ENCODE assay signal across 15 cellular contexts in the genomic region with DNA sequence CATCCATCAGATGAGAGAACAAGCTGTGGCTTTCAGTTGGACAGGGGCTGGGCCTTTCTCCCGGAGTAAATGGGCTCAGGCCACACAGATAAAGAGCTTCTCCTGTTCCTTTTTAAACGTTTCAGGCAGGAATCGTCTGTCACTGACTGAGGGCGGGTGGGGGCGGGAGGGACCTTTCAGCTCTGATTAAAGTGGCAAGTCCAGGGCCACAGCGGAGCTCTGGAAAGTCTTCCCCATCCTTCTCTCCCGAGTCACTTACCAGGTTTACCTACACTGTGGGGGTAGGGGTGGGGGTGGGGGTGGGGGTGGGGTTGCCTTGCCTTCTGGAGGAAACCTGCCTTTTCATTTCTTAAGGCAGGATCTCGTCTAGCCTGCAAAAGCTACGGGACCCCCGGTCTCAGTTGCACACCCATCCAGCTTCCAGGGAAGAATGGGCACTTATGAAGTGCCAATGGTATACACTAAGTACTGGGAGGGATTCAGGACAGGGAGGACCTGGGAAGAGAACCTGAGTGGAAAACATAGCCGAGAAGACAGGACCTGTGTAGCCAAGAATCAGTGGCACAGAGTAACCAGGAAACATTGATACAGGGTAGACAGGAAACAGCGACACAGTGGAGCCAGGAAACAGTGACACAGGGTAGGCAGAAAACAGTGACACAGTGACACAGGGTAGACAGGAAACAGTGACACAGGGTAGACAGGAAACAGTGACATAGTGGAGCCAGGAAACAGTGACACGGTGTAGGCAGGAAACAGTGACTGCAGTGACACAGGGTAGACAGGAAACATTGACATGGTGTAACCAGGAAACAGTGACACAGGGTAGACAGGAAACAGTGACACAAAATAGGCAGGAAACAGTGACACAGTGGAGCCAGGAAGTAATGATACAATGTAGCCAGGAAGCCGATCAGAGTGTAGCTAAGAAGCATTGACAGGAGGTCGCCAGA.
DNase-seq lines count a peak whose midpoint lies in the region; TF ChIP-seq lines count a peak whose summit lies in the region.
"Had no signal": no experiment of that assay in that cellular context is flagged by ENCODE, and none has a peak within 500 bp of the region (broad histone marks: within the 10 kb centered on the region; RNA-seq: fewer than 3 reads in every experiment).

No MANE protein-coding gene starts in this region.

- H3K27me3 Mint-ChIP-seq in IgD-negative memory B cell (peaks cover 1% of the 10 kb centered on the region), neural crest cell (ENCODE audit: low read depth) (peaks cover 26% of the 10 kb centered on the region)

- no peak for TF ChIP-seq POLR2A in vagina (IDR thresholded peaks at IDR 0.05)

- no peak overlapping the region for H3K4me3 ChIP-seq in vagina
- H3K4me3 ChIP-seq: colonic mucosa had no signal

- H3K36me3 ChIP-seq in vagina = no peaks in the 10 kb centered on the region
- H3K36me3 ChIP-seq: colonic mucosa had no signal

- DNase-seq in DMS153 (lab: John Stamatoyannopoulos, UW) (peak; percentile 38), DMS153 treated with DMSO at 0.1 percent for 48 hours (lab: John Stamatoyannopoulos, UW; ENCODE audit: unreplicated experiment) (no peak), astrocyte of the hippocampus (ENCODE audit: low read depth, low spot score) (peak; percentile 48), neural crest cell (ENCODE audit: low read depth, low spot score) (no peak), ureter (ENCODE audit: low spot score) (no peak), NCI-H128 (lab: John Stamatoyannopoulos, UW; ENCODE audit: unreplicated experiment) (no peak), vagina (ENCODE audit: extremely low spot score in 2 of 2) (no peak)
- DNase-seq: colonic mucosa; foreskin keratinocyte; NCI-H1105; NCI-H774; SK-N-SH; stimulated activated CD8-positive, alpha-beta memory T cell treated with anti-CD3 and anti-CD28 coated beads, Interleukin-4, amount 100 ng/mL, for 48 hours had no signal

- intact Hi-C loops in vagina (cut with DNase I) = loop anchor here (10.0 kb wide), 1 partner anchor 241 kb away; no protein-coding TSS in a partner anchor

- no peak for TF ChIP-seq CTCF in neural crest cell (conservative IDR thresholded peaks at IDR 0.05)
- TF ChIP-seq CTCF in vagina (IDR thresholded peaks at IDR 0.05) = no peak

- H3K9me3 ChIP-seq in vagina = no peaks in the 10 kb centered on the region
- H3K9me3 ChIP-seq: colonic mucosa, SK-N-SH had no signal

- H3K36me3 Mint-ChIP-seq in IgD-negative memory B cell = peaks cover 2% of the 10 kb centered on the region
- H3K36me3 Mint-ChIP-seq in neural crest cell (ENCODE audit: low read depth) = no peaks in the 10 kb centered on the region

- H3K4me3 Mint-ChIP-seq in IgD-negative memory B cell = no peak overlapping the region
- H3K4me3 Mint-ChIP-seq in neural crest cell = peak overlapping the region; percentile 7

- H3K4me1 Mint-ChIP-seq in IgD-negative memory B cell (peaks cover 0 to 5% (median 2%) of the 10 kb centered on the region in 3 donors), neural crest cell (peaks cover 61% of the 10 kb centered on the region)

- H3K9me3 Mint-ChIP-seq in IgD-negative memory B cell = peaks cover 0 to 5% (median 4%) of the 10 kb centered on the region in 3 donors
- no peaks in the 10 kb centered on the region for H3K9me3 Mint-ChIP-seq in neural crest cell

- no peak overlapping the region for H3K27ac ChIP-seq in vagina
- H3K27ac ChIP-seq: 22Rv1, colonic mucosa, foreskin keratinocyte had no signal

- no peaks in the 10 kb centered on the region for H3K27me3 ChIP-seq in vagina
- H3K27me3 ChIP-seq: colonic mucosa had no signal

- H3K4me1 ChIP-seq in vagina = peaks cover 32% of the 10 kb centered on the region
- H3K4me1 ChIP-seq: foreskin keratinocyte had no signal

- peak overlapping the region; percentile 23 to 69 (median 46) for H3K27ac Mint-ChIP-seq in IgD-negative memory B cell
- no peak overlapping the region for H3K27ac Mint-ChIP-seq in neural crest cell (ENCODE audit: unreplicated experiment)

Comparison
In these comparisons a context has a peak if more than half of its experiments do, and no peak if none do; other contexts are left out.
1. DNase-seq: peak in DMS153 (single experiment) and astrocyte of the hippocampus (single experiment); none in DMS153 treated with DMSO at 0.1 percent for 48 hours (single experiment), neural crest cell (single experiment), ureter (single experiment), NCI-H128 (single experiment) and vagina (0 of 2).